Comparison of ENCODE assay signal across 19 cellular contexts in the genomic region with DNA sequence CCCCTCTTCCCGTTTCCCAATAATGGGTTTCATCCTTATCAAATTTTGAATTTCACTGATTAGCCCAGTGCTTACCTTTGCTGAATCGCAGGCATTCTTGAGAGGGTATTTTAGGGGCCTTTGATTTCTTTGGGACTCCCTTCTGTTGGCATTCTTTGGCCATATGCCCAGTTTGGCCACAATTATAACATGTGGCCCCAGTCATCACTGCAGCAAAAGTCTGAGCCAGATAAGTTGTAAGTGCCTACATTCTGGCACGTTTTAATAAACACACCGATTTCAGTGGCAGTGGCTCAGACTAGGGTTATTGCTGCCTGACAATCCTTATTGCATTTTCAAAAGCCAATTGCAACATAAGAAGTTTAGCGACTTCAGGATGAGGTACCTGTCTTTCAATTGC. TPM values are rescaled to one million over a fixed set of nuclear protein-coding genes. Genes with fewer than 3 reads are reported as not detected.
A peak's percentile ranks its signal among the peaks of the same experiment; 100 is the strongest.
DNase-seq lines count a peak whose midpoint lies in the region; ATAC-seq and TF ChIP-seq lines count a peak whose summit lies in the region.
"Had no signal": no experiment of that assay in that cellular context is flagged by ENCODE, and none has a peak within 500 bp of the region (broad histone marks: within the 10 kb centered on the region; RNA-seq: fewer than 3 reads in every experiment).

No MANE protein-coding gene starts in this region.

- H3K27me3 ChIP-seq in SJCRH30 (no peaks in the 10 kb centered on the region), vagina (no peaks in the 10 kb centered on the region), endodermal cell (ENCODE audit: control insufficient read depth, insufficient read depth, low read length, poor library complexity, severe bottlenecking) (no peaks in the 10 kb centered on the region)
- H3K27me3 ChIP-seq: BLaER1 had no signal

- H3K27ac ChIP-seq in SJCRH30, result no peak overlapping the region
- H3K27ac ChIP-seq in vagina, result peak overlapping the region; percentile 7
- H3K27ac ChIP-seq in endodermal cell (ENCODE audit: low read depth, low read length), result no peak overlapping the region
- H3K27ac ChIP-seq: BLaER1, GM23248, HL-60 had no signal

- H3K36me3 ChIP-seq in SJCRH30 (no peaks in the 10 kb centered on the region), vagina (no peaks in the 10 kb centered on the region), endodermal cell (ENCODE audit: control insufficient read depth, insufficient read depth, low read length) (no peaks in the 10 kb centered on the region)
- H3K36me3 ChIP-seq: BLaER1 had no signal

- no peak for TF ChIP-seq POLR2A in vagina (IDR thresholded peaks at IDR 0.05)

- intact Hi-C loops in vagina (cut with DNase I), result no loop called here

- 84 to 86% methylated on average over 4 to 5 of the region's 5 CpGs for WGBS in endodermal cell (ENCODE audit: insufficient coverage in 1 of 2, insufficient read length in 1 of 2), 2 experiments

- H3K4me1 ChIP-seq in SJCRH30 (no peaks in the 10 kb centered on the region), vagina (no peaks in the 10 kb centered on the region), endodermal cell (ENCODE audit: control insufficient read depth, insufficient read depth, low read length) (no peaks in the 10 kb centered on the region)
- H3K4me1 ChIP-seq: BLaER1 had no signal

- TF ChIP-seq CTCF in vagina (IDR thresholded peaks at IDR 0.05), result no peak
- no peak for TF ChIP-seq CTCF in endodermal cell (conservative IDR thresholded peaks at IDR 0.05)

- no peaks in the 10 kb centered on the region for H3K27me3 Mint-ChIP-seq in endodermal cell (ENCODE audit: insufficient read depth)
- H3K27me3 Mint-ChIP-seq: CD4-positive, alpha-beta memory T cell had no signal

- no peak overlapping the region for H3K27ac Mint-ChIP-seq in endodermal cell
- H3K27ac Mint-ChIP-seq: CD14-positive monocyte; CD4-positive, alpha-beta memory T cell had no signal

- H3K9ac ChIP-seq in endodermal cell (ENCODE audit: extremely low read depth, low read length, poor library complexity, severe bottlenecking), result no peak overlapping the region
- H3K9ac ChIP-seq: BLaER1, GM23248 had no signal

- DNase-seq in DMS53 (lab: John Stamatoyannopoulos, UW), result peak; percentile 17
- no peak for DNase-seq in DMS53 treated with DMSO at 0.1 percent for 48 hours (lab: John Stamatoyannopoulos, UW; ENCODE audit: unreplicated experiment)
- peak; percentile 26 for DNase-seq in HS-27A (ENCODE audit: low read depth)
- DNase-seq in SJCRH30, result peak; percentile 6 to 14
- no peak for DNase-seq in vagina (ENCODE audit: extremely low spot score in 2 of 2)
- DNase-seq in NCI-H2171 treated with DMSO at 0.1 percent for 48 hours (lab: John Stamatoyannopoulos, UW), result no peak
- DNase-seq in endodermal cell, result no peak
- DNase-seq: 8988T; CD4-positive, alpha-beta memory T cell; DMS79; GM23248; HCEC 1CT; IMR-90 had no signal

- H3K4me3 Mint-ChIP-seq in endodermal cell, result no peak overlapping the region
- H3K4me3 Mint-ChIP-seq: CD14-positive monocyte; CD4-positive, alpha-beta memory T cell had no signal

- peaks cover 77% of the 10 kb centered on the region for H3K9me3 Mint-ChIP-seq in endodermal cell

- H3K4me1 Mint-ChIP-seq in endodermal cell, result no peaks in the 10 kb centered on the region
- H3K4me1 Mint-ChIP-seq: CD14-positive monocyte; CD4-positive, alpha-beta memory T cell had no signal

- H3K36me3 Mint-ChIP-seq in endodermal cell (ENCODE audit: low read depth), result no peaks in the 10 kb centered on the region
- H3K36me3 Mint-ChIP-seq: CD14-positive monocyte; CD4-positive, alpha-beta memory T cell had no signal

- H3K4me3 ChIP-seq in SJCRH30 (no peak overlapping the region), vagina (peak overlapping the region in 1 of 2 donors; percentile 37), endodermal cell (ENCODE audit: low read length) (no peak overlapping the region)
- H3K4me3 ChIP-seq: BLaER1, GM12878, GM23248, K562 had no signal

- no peak for ATAC-seq in HG02884 (IDR thresholded peaks at IDR 0.05; ENCODE audit: unreplicated experiment)
- ATAC-seq: GM12878, K562 had no signal

- no peaks in the 10 kb centered on the region for H3K9me3 ChIP-seq in SJCRH30 (replicated peaks)
- no peaks in the 10 kb centered on the region for H3K9me3 ChIP-seq in vagina
- peaks cover 29% of the 10 kb centered on the region for H3K9me3 ChIP-seq in endodermal cell (ENCODE audit: control insufficient read depth, low read length)
- H3K9me3 ChIP-seq: BLaER1 had no signal

RNA-seq across cellular contexts. Expression of a gene that starts 41.4 kb away (rescaled TPM):
- 23.3 and 25.3 TPM in 2 replicates for total RNA-seq in SJCRH30 (2014; rRNA removed; shearing (Covaris generic))
- total RNA-seq in vagina (2.5 TPM), endodermal cell (1 to 10 TPM in 1 of 2 donors, not detected in 1; 5.8 TPM)
- polyA plus RNA-seq in endodermal cell (2013, experiment 1 of 2), result 11.3 TPM
- polyA plus RNA-seq in endodermal cell (2013, experiment 2 of 2), result 9.5 TPM

Comparison
In these comparisons a context has a peak if more than half of its experiments do, and no peak if none do; other contexts are left out.
1. DNase-seq: peak in DMS53 (single experiment), HS-27A (single experiment) and SJCRH30 (2 of 2); none in DMS53 treated with DMSO at 0.1 percent for 48 hours (single experiment), vagina (0 of 2), NCI-H2171 treated with DMSO at 0.1 percent for 48 hours (single experiment) and endodermal cell (single experiment).